1 cellular context compared by ENCODE assay signal in genomic region chr3:195887670-195888069, GRCh38.
TF ChIP-seq lines count a peak whose summit lies in the region.

No MANE protein-coding gene starts in this region.

TF ChIP-seq in K562, 482 proteins besides CTCF, POLR2A, EP300 and RAD21 (continued from another document):
- TF ChIP-seq ZBTB11 (CRISPR knock-in tag; IDR thresholded peaks at IDR 0.05) (no peak), HIVEP1 (CRISPR knock-in tag; IDR thresholded peaks at IDR 0.05) (no peak), MYNN (IDR thresholded peaks at IDR 0.05) (no peak), MYNN (CRISPR knock-in tag; IDR thresholded peaks at IDR 0.05) (no peak), TCFL5 (CRISPR knock-in tag; conservative IDR thresholded peaks at IDR 0.05) (no peak), MCM5 (IDR thresholded peaks at IDR 0.05; ENCODE audit: low read depth) (no peak), PTTG1 (tag; IDR thresholded peaks at IDR 0.05; ENCODE audit: low read depth) (no peak), TBP (optimal IDR thresholded peaks at IDR 0.05; ENCODE audit: low read depth, low read length) (no peak), ZNF57 (CRISPR knock-in tag; IDR thresholded peaks at IDR 0.05) (no peak), RBM14 (IDR thresholded peaks at IDR 0.05; ENCODE audit: borderline replicate concordance, insufficient read depth, low read depth, low read length) (no peak), KDM1A (IDR thresholded peaks at IDR 0.05) (peak in 1 of 2 experiments; percentile 75; a peak in 1 of 4 replicates), ZNF696 (CRISPR knock-in tag; conservative IDR thresholded peaks at IDR 0.05) (no peak), MYC (IDR thresholded peaks at IDR 0.05; ENCODE audit: low read depth, low read length) (no peak), MYC (CRISPR knock-in tag; IDR thresholded peaks at IDR 0.05; ENCODE audit: borderline replicate concordance, low read depth) (no peak), CHAMP1 (IDR thresholded peaks at IDR 0.05) (no peak), PHB (CRISPR knock-in tag; IDR thresholded peaks at IDR 0.05) (no peak), SMARCA4 (IDR thresholded peaks at IDR 0.05) (no peak), BRD4 (IDR thresholded peaks at IDR 0.05) (no peak), MBD1 (CRISPR knock-in tag; IDR thresholded peaks at IDR 0.05) (peak; percentile 31; the same call in 1 of the 2 replicates), ARID3A (IDR thresholded peaks at IDR 0.05; ENCODE audit: borderline replicate concordance, low read depth, low read length) (no peak), PURB (CRISPR knock-in tag; IDR thresholded peaks at IDR 0.05; ENCODE audit: low read depth) (no peak), BRCA1 (IDR thresholded peaks at IDR 0.05) (no peak), BRCA1 (CRISPR knock-in tag; IDR thresholded peaks at IDR 0.05) (no peak), HNRNPH1 (optimal IDR thresholded peaks at IDR 0.05; ENCODE audit: low read depth, low read length) (no peak), ZNF318 (IDR thresholded peaks at IDR 0.05; ENCODE audit: borderline replicate concordance in 1 of 2, low read depth in 1 of 2) (no peak), ZNF165 (CRISPR knock-in tag; IDR thresholded peaks at IDR 0.05; ENCODE audit: borderline replicate concordance) (no peak), ZNF764 (CRISPR knock-in tag; IDR thresholded peaks at IDR 0.05; ENCODE audit: low read depth) (no peak), E2F5 (CRISPR knock-in tag; IDR thresholded peaks at IDR 0.05) (no peak), PML (IDR thresholded peaks at IDR 0.05; ENCODE audit: low read length) (no peak), SRSF1 (IDR thresholded peaks at IDR 0.05; ENCODE audit: low read depth, low read length) (0 out of 2 replicates have a peak, but pooled peaks have one; percentile 61), ZC3H4 (CRISPR knock-in tag; IDR thresholded peaks at IDR 0.05; ENCODE audit: borderline replicate concordance) (no peak), ZNF639 (CRISPR knock-in tag; conservative IDR thresholded peaks at IDR 0.05 in 1 of 2, IDR thresholded peaks at IDR 0.05 in 1 of 2) (no peak), E2F4 (CRISPR knock-in tag; IDR thresholded peaks at IDR 0.05; ENCODE audit: low read depth) (no peak), XRCC4 (IDR thresholded peaks at IDR 0.05; ENCODE audit: extremely low read depth, insufficient read depth, insufficient read length) (no peak), CCNT2 (IDR thresholded peaks at IDR 0.05; ENCODE audit: borderline replicate concordance, extremely low read depth, insufficient read length, low read depth, low read length) (no peak), PHF20 (IDR thresholded peaks at IDR 0.05; ENCODE audit: partially characterized antibody) (peak; percentile 91)
